1 cellular context compared by ENCODE assay signal in the genomic region with DNA sequence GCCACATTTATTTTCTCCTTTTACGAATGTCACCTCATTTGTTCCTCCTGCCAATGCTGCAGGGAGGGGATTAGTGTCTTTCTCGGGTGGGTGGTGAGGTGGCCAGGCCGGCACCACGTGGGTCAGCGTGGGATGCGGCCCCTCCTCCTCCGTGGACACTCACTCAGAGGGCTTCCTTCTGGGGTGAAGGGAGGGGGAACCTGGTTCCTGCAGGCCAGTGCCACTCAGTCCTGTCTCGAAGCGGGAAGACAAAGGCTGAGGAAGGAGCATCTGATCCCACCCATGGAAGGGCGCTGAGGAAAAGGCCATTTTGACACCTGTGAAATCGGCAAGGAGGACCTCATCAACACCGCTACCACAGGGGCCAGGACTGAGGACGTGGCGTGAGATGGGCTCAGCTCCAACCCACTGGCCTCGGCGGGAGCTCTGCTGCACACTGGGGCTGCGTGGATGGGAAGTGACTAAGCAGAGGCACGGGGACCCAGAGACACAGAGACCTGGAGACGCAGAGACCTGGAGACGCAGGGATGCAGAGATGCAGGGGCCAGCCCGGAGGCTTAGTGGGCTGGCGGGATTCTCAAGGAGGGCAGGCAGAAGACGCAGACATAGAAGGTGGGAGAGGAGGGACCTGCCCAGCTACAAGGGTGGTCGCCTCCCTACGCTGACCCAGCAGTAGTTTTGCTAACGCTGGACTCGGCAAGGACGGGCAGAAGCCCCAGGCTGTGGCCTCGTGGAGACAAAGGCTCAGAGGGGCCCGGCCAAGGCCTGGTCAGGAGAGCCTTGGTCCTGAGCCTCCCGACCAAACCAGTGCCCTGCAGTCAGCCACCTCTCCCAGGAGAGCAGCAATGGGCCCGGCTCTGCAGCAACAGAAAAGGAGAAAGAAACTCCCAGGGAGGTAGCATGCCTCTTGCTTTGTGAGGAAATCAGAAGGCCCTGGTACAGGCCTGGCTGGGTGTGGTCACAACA.
TF ChIP-seq lines count a peak whose summit lies in the region.

No MANE protein-coding gene starts in this region.

TF ChIP-seq in H1, 55 proteins besides CTCF, POLR2A, EP300 and RAD21 (continued from another document):
- TF ChIP-seq POLR2AphosphoS5 (IDR thresholded peaks at IDR 0.05; ENCODE audit: low read depth, low read length): no peak
- TF ChIP-seq KDM5A (IDR thresholded peaks at IDR 0.05; ENCODE audit: low read length): no peak
- TF ChIP-seq KDM4A (IDR thresholded peaks at IDR 0.05; ENCODE audit: low read depth, low read length, severe bottlenecking): no peak
- TF ChIP-seq CEBPB (IDR thresholded peaks at IDR 0.05; ENCODE audit: low read depth, low read length): no peak
- TF ChIP-seq KDM1A (IDR thresholded peaks at IDR 0.05; ENCODE audit: borderline replicate concordance, low read length): no peak
- TF ChIP-seq JUND (IDR thresholded peaks at IDR 0.05; ENCODE audit: low read length): no peak
- TF ChIP-seq RNF2 (IDR thresholded peaks at IDR 0.05; ENCODE audit: borderline replicate concordance, low read depth, low read length, missing control alignments, poor library complexity, severe bottlenecking): no peak
- no peak for TF ChIP-seq FOSL1 (IDR thresholded peaks at IDR 0.05; ENCODE audit: insufficient read depth, low read depth, low read length)
- no peak for TF ChIP-seq YY1 (IDR thresholded peaks at IDR 0.05; ENCODE audit: low read depth, low read length)
